In the genomic region with DNA sequence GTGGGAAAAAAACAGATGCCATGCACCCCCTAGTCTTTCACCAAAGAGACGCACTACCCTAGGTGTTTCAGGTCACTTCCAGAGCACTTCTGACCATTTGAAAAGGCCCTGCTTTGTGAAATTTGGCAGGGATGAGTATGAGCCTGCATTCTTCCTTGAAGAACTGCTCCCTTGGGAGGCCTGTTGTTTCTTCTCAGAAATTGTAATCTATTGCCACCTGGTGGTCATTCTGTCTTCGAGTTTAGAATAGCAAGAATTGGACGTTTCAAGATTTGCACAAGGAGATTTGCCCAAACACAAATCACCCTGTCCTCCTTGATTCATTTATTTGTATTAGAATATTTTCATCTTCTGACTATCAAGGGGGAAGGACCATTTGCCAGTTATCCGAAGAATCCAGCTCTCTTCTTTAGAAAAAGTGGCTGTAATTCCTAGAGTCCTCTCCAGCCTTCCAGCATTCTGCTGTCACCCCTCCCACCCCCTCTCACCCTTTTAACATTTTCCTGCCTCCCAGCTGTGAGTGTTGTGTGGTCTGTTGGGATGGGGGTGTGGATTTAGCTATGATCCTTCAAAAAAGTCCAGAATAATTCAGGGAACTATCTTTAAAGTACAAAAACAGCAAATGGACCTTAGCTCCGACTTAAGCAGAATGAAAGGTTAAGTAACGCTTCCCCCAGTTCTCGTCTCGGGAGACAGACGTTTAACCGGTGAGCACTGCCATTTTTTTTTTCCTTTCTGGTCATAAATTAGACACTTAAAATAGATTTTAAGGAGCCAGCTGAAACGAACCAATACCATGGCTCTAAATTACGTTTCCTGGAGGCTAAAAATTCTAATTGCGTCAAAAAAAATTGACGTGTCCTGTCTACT, we compare ENCODE assay signal across 9 cellular contexts. TPM values are rescaled to one million over a fixed set of nuclear protein-coding genes. Genes with fewer than 3 reads are reported as not detected.
DNase-seq lines count a peak whose midpoint lies in the region; ATAC-seq and TF ChIP-seq lines count a peak whose summit lies in the region.
"Had no signal": no experiment of that assay in that cellular context is flagged by ENCODE, and none has a peak within 500 bp of the region (broad histone marks: within the 10 kb centered on the region; RNA-seq: fewer than 3 reads in every experiment).

No MANE protein-coding gene starts in this region.

- intact Hi-C loops in spleen (cut with DNase I; ENCODE audit: low total_unique reads) = loop anchor here (5.0 to 10.0 kb wide), 4 partner anchors 326 to 578 kb away; no protein-coding TSS in a partner anchor

- peaks cover 14% of the 10 kb centered on the region for H3K4me1 Mint-ChIP-seq in HFFc6 (ENCODE audit: low read depth)

- peaks cover 26 to 52% (median 34%) of the 10 kb centered on the region in 6 donors for H3K4me1 ChIP-seq in spleen

- H3K9me3 Mint-ChIP-seq in HFFc6 = no peaks in the 10 kb centered on the region
- H3K9me3 Mint-ChIP-seq: T-helper 1 cell treated with Interleukin-12 subunit alpha and Interleukin-12 subunit beta and Interleukin-4 antibody, amounts not matched to agents 30 μg/mL and 1 μg/mL, for 36 hours had no signal

- no peak overlapping the region for H3K27ac ChIP-seq in spleen

- 5 to 7% (median 7%) methylated on average over 14 of the region's 14 CpGs for WGBS in spleen, 5 donors

- H3K27me3 Mint-ChIP-seq in HFFc6 (ENCODE audit: insufficient read depth) = peaks cover 40% of the 10 kb centered on the region

- no peak overlapping the region for H3K27ac Mint-ChIP-seq in HFFc6

- in situ Hi-C loops in Caki2 (cut with HindIII; ENCODE audit: low pct_unique_long_range_greater_than_20kb, low sequenced_read_pairs) (no loop called here), astrocyte of the spinal cord (cut with HindIII; ENCODE audit: low sequenced_read_pairs) (no loop called here)

- DNase-seq in Caki2 (ENCODE audit: low read depth) (peak; percentile 51), HFFc6 (peak; percentile 76), NCI-H510A treated with DMSO at 0.1 percent for 48 hours (lab: John Stamatoyannopoulos, UW) (peak; percentile 99), astrocyte of the spinal cord (ENCODE audit: low read depth, low spot score) (peak; percentile 86), spleen (no peak)
- no peak for DNase-seq in stimulated activated CD4-positive, alpha-beta T cell treated with anti-CD3 and anti-CD28 coated beads, Interleukin-15, amount 100 ng/mL, for 24 hours

- H3K4me3 ChIP-seq in astrocyte of the spinal cord (ENCODE audit: low read depth, low read length) = no peak overlapping the region
- peak overlapping the region; percentile 54 for H3K4me3 ChIP-seq in iPS-18c (ENCODE audit: insufficient read depth, low read depth, low read length)
- no peak overlapping the region for H3K4me3 ChIP-seq in spleen

- no peaks in the 10 kb centered on the region for H3K36me3 Mint-ChIP-seq in HFFc6 (ENCODE audit: low read depth)

- no peak for ATAC-seq in HG03135 (IDR thresholded peaks at IDR 0.05; ENCODE audit: unreplicated experiment)

- H3K9me3 ChIP-seq in iPS-18c (ENCODE audit: control insufficient read depth, insufficient read depth, low read length) = no peaks in the 10 kb centered on the region
- H3K9me3 ChIP-seq in spleen = no peaks in the 10 kb centered on the region

- peaks cover 13 to 88% (median 59%) of the 10 kb centered on the region in 7 donors for H3K27me3 ChIP-seq in spleen (replicated peaks in 1 of 7)

- no peak for TF ChIP-seq POLR2A in spleen (IDR thresholded peaks at IDR 0.05)

- H3K4me3 Mint-ChIP-seq in HFFc6 = no peak overlapping the region
- H3K4me3 Mint-ChIP-seq: T-helper 1 cell treated with Interleukin-12 subunit alpha and Interleukin-12 subunit beta and Interleukin-4 antibody, amounts not matched to agents 30 μg/mL and 1 μg/mL, for 36 hours had no signal

- TF ChIP-seq CTCF in HFFc6 (IDR thresholded peaks at IDR 0.05) (peak; percentile 91), astrocyte of the spinal cord (IDR thresholded peaks at IDR 0.05; ENCODE audit: low read depth, low read length) (peak; percentile 55), spleen (IDR thresholded peaks at IDR 0.05 in 8 of 11, conservative IDR thresholded peaks at IDR 0.05 in 3 of 11) (peak; percentile 37 to 72 (median 55))

- no peaks in the 10 kb centered on the region for H3K36me3 ChIP-seq in spleen

RNA-seq across cellular contexts. Expression of gene GAD1, which starts 3.7 kb away (rescaled TPM):
- 4.4 and 5.6 TPM in 2 replicates for total RNA-seq in Caki2 (2014; rRNA removed; shearing (Covaris generic); ENCODE audit: low replicate concordance)
- under 1 TPM in 2 of 6 experiments, not detected in 4; 0.21 to 0.26 TPM for total RNA-seq in HFFc6 (2021; fragmentation: NEBNext Ultra II Directional; extraction: Animal tissue kit (Norgen Biotek cat#: 25700))
- total RNA-seq in spleen = 1 to 10 TPM in 1 of 7 donors, under 1 TPM in 3, not detected in 3; 0.11 to 1.4 (median 0.45) TPM
- polyA plus RNA-seq in spleen = under 1 TPM; 0.08 to 0.16 (median 0.13) TPM

RNA-seq across cellular contexts. Expression of gene ERICH2, which starts 42.8 kb away (rescaled TPM):
- total RNA-seq in Caki2 (2014; rRNA removed; shearing (Covaris generic); ENCODE audit: low replicate concordance) = not detected in 2 replicates
- not detected for total RNA-seq in HFFc6 (2021; fragmentation: NEBNext Ultra II Directional; extraction: Animal tissue kit (Norgen Biotek cat#: 25700))
- total RNA-seq in spleen = not detected
- under 1 TPM in 1 of 3 donors, not detected in 2; 0.14 TPM for polyA plus RNA-seq in spleen

Comparison
In these comparisons a context has a peak if more than half of its experiments do, and no peak if none do; other contexts are left out.
1. DNase-seq: peak in Caki2 (single experiment), HFFc6 (single experiment), NCI-H510A treated with DMSO at 0.1 percent for 48 hours (single experiment) and astrocyte of the spinal cord (single experiment); none in spleen (single experiment) and stimulated activated CD4-positive, alpha-beta T cell treated with anti-CD3 and anti-CD28 coated beads, Interleukin-15, amount 100 ng/mL, for 24 hours (single experiment).
2. Peak in every context shown above with its lines, with median percentiles within 50 percentile points of each other: CTCF ChIP-seq.